16 cellular contexts compared by ENCODE assay signal in the genomic region with DNA sequence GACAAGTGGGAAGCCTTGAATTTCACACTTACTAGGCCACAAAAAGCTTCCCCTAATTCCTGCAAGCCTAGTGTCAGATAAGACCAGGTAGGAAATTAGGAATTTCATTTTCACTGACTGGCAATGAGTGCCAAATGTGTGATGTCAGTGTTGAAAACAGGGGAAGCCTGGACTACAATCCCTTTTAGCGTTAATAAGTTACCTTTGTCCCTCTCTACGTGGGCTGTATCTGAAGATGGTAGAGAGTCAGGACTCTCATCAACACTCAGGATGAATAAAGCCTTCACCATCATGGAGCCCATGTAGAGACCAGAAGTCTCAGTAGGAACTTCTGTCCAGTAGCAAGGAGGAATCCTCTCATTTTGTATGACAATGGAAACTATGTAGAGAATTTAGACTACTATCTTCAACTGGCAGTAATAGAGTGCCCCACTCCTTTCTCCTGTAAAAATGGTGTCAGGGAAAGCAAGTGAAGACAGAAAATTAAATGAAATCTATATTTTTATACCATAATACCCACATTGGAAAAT.
A peak's percentile ranks its signal among the peaks of the same experiment; 100 is the strongest.
DNase-seq lines count a peak whose midpoint lies in the region; ATAC-seq, FAIRE-seq and TF ChIP-seq lines count a peak whose summit lies in the region.
"Had no signal": no experiment of that assay in that cellular context is flagged by ENCODE, and none has a peak within 500 bp of the region (broad histone marks: within the 10 kb centered on the region; RNA-seq: fewer than 3 reads in every experiment).

No MANE protein-coding gene starts in this region.

- H4K20me1 ChIP-seq in DND-41 (ENCODE audit: insufficient read depth, low read length) (no peaks in the 10 kb centered on the region), H1 (replicated peaks in 1 of 2; ENCODE audit: control insufficient read depth in 1 of 2, insufficient read depth in 2 of 2, low read length in 2 of 2) (no peaks in the 10 kb centered on the region)

- 0 out of 3 replicates have a peak, but pooled peaks of 1 of the 2 experiments have one; percentile 22 for TF ChIP-seq POLR2A in H1 (IDR thresholded peaks at IDR 0.05; ENCODE audit: control extremely low read depth in 1 of 2, low read depth in 2 of 2, low read length in 2 of 2)

- H3K79me2 ChIP-seq in DND-41 (ENCODE audit: insufficient read depth, low read length) (no peaks in the 10 kb centered on the region), H1 (ENCODE audit: control insufficient read depth in 1 of 2, insufficient read depth in 2 of 2, low read length in 2 of 2) (no peaks in the 10 kb centered on the region)

- H2BK120ac ChIP-seq in H1 (replicated peaks; ENCODE audit: low read depth, low read length): peak overlapping the region; percentile 30

- H4K91ac ChIP-seq in H1 (replicated peaks; ENCODE audit: insufficient read length, low read length): peak overlapping the region; percentile 12

- H3K4ac ChIP-seq in H1 (replicated peaks; ENCODE audit: insufficient read length, low read depth, low read length): no peak overlapping the region

- no peak overlapping the region for H3K9ac ChIP-seq in DND-41 (ENCODE audit: low read depth, low read length)
- no peak overlapping the region for H3K9ac ChIP-seq in HUES64 (ENCODE audit: low read depth, low read length)
- H3K9ac ChIP-seq in H1 (replicated peaks in 1 of 4; ENCODE audit: extremely low read depth in 1 of 4, low read depth in 3 of 4, low read length in 3 of 4): no peak overlapping the region

- H3K23ac ChIP-seq in H1 (ENCODE audit: insufficient read length): no peak overlapping the region

- H3K79me1 ChIP-seq in H1 (ENCODE audit: low read depth, low read length): no peaks in the 10 kb centered on the region

- POLR2A ChIA-PET in H1 (lab: Charles Lee; ENCODE audit: partially characterized antibody): interaction anchor here (1.2 to 2.1 kb wide), 2 partner anchors 9 to 25 kb away, joined by 3 to 14 read pairs; no protein-coding TSS in a partner anchor

- peak overlapping the region; percentile 55; the same call in 1 of the 2 replicates for H2BK5ac ChIP-seq in H1 (ENCODE audit: low read depth, low read length)

- 56% methylated on average over 2 of the region's 2 CpGs for WGBS in HUES64
- 35% methylated on average over 2 of the region's 2 CpGs; no CpG with 5 or more reads in 1 of the 2 experiments for WGBS in H1 (ENCODE audit: extremely low coverage in 1 of 2, insufficient coverage in 1 of 2, insufficient read length in 1 of 2, insufficient replicate concordance in 2 of 2, low coverage in 1 of 2, low lambda C conversion rate in 2 of 2, missing lambda C conversion rate in 1 of 2), 2 experiments

- no peak overlapping the region for H3K14ac ChIP-seq in H1 (ENCODE audit: insufficient read length)

- H3K27me3 ChIP-seq in DND-41 (ENCODE audit: insufficient read depth, low read length, poor library complexity) (no peaks in the 10 kb centered on the region), HUES64 (ENCODE audit: insufficient read depth, low read length) (no peaks in the 10 kb centered on the region), H1 (replicated peaks in 1 of 4; ENCODE audit: control insufficient read depth in 3 of 4, extremely low read depth in 1 of 4, insufficient read depth in 3 of 4, low read length in 3 of 4) (peaks cover 0 to 1% (median 0%) of the 10 kb centered on the region in 4 experiments; a peak in 1 of 7 replicates)

- peak overlapping the region; percentile 86 for H4K5ac ChIP-seq in H1 (ENCODE audit: insufficient read length, low read depth, low read length)

- TF ChIP-seq CTCF in DND-41 (IDR thresholded peaks at IDR 0.05; ENCODE audit: borderline replicate concordance, extremely low read depth, low read length, poor library complexity, severe bottlenecking): no peak
- no peak for TF ChIP-seq CTCF in H1 (IDR thresholded peaks at IDR 0.05; ENCODE audit: control extremely low read depth in 1 of 3, insufficient read depth in 1 of 3, low read depth in 1 of 3, low read length in 3 of 3)

- H3K4me2 ChIP-seq in DND-41 (ENCODE audit: insufficient read depth, low read length) (no peak overlapping the region), H1 (ENCODE audit: insufficient read depth in 1 of 2, low read depth in 2 of 2, low read length in 2 of 2) (peak overlapping the region; percentile 40 to 42)

- H2BK20ac ChIP-seq in H1 (ENCODE audit: low read length): peak overlapping the region; percentile 63; the same call in 1 of the 2 replicates

- H3K18ac ChIP-seq in H1 (ENCODE audit: extremely low read depth, low read length): no peak overlapping the region; the same call in 1 of the 2 replicates

- H3K36me3 ChIP-seq in DND-41 (ENCODE audit: insufficient read depth, low read length) (no peaks in the 10 kb centered on the region), HUES64 (ENCODE audit: insufficient read depth, low read length) (no peaks in the 10 kb centered on the region), H1 (ENCODE audit: control insufficient read depth in 2 of 4, insufficient read depth in 4 of 4, low read length in 3 of 4) (no peaks in the 10 kb centered on the region)

- H3K4me3 ChIP-seq in DND-41 (ENCODE audit: low read depth in 1 of 2, low read length in 2 of 2): no peak overlapping the region
- no peak overlapping the region; the same call in 1 of the 2 replicates for H3K4me3 ChIP-seq in HUES64 (ENCODE audit: low read length)
- H3K4me3 ChIP-seq in H1 (ENCODE audit: extremely low read depth in 1 of 4, insufficient read depth in 2 of 4, low read depth in 3 of 4, low read length in 4 of 4): no peak overlapping the region; a peak in 1 of 8 replicates

- H3K27ac ChIP-seq in DND-41 (ENCODE audit: low read length): no peak overlapping the region
- H3K27ac ChIP-seq in HUES64 (ENCODE audit: low read depth, low read length): peak overlapping the region; percentile 61; the same call in 1 of the 2 replicates
- no peak overlapping the region for H3K27ac ChIP-seq in H1 (ENCODE audit: low read depth, low read length)
- H3K27ac ChIP-seq: 22Rv1, HL-60 had no signal

- DNase-seq in DND-41: no peak
- DNase-seq in H1 (ENCODE audit: low read depth in 1 of 2, low spot score in 2 of 2): no peak
- peak; percentile 16 for DNase-seq in iPS-NIHi11 (ENCODE audit: low spot score)
- DNase-seq in NCI-H2171 treated with DMSO at 0.1 percent for 48 hours (lab: John Stamatoyannopoulos, UW): no peak
- no peak for DNase-seq in globus pallidus (ENCODE audit: low spot score)
- DNase-seq in MV-4-11 (lab: John Stamatoyannopoulos, UW): no peak
- DNase-seq: Caco-2; CD8-positive, alpha-beta T cell; GOT3; HCEC 1CT; HFFc6; IMR-90 had no signal

- H3K4me1 ChIP-seq in DND-41 (ENCODE audit: insufficient read depth, low read length) (no peaks in the 10 kb centered on the region), HUES64 (ENCODE audit: insufficient read depth, low read length) (peaks cover 13% of the 10 kb centered on the region), H1 (replicated peaks in 1 of 4; ENCODE audit: control insufficient read depth in 3 of 4, insufficient read depth in 4 of 4, low read length in 3 of 4) (peaks cover 0 to 6% (median 1%) of the 10 kb centered on the region in 4 experiments; a peak in 1 of 7 replicates)
- H3K4me1 ChIP-seq: Caco-2 had no signal

- CTCF ChIA-PET in H1 (lab: Charles Lee; ENCODE audit: partially characterized antibody): no interaction called here

- TF ChIP-seq RAD21 in H1 (IDR thresholded peaks at IDR 0.05 in 1 of 2, conservative IDR thresholded peaks at IDR 0.05 in 1 of 2; ENCODE audit: low read depth in 2 of 2, low read length in 2 of 2): no peak

- H2BK15ac ChIP-seq in H1 (ENCODE audit: low read length): no peak overlapping the region

- H2AK5ac ChIP-seq in H1 (ENCODE audit: low read depth, low read length): no peak overlapping the region

- no peak overlapping the region for H3K56ac ChIP-seq in H1 (replicated peaks; ENCODE audit: insufficient read length, low read depth, low read length)

- ATAC-seq in DND-41 (ENCODE audit: insufficient read depth, low read depth): no peak
- ATAC-seq in HG02798 (IDR thresholded peaks at IDR 0.05; ENCODE audit: poor library complexity, unreplicated experiment): no peak
- ATAC-seq: CD8-positive, alpha-beta T cell had no signal

- no peak overlapping the region for H4K8ac ChIP-seq in H1 (ENCODE audit: extremely low read depth, insufficient read depth, low read length)

- no peak for TF ChIP-seq EP300 in H1 (IDR thresholded peaks at IDR 0.05; ENCODE audit: borderline replicate concordance in 1 of 2, low read depth in 2 of 2, low read length in 2 of 2)

- peak; percentile 79 for FAIRE-seq in H1 (lab: Jason Lieb, UNC)

- 0 out of 2 replicates have a peak overlapping the region, but pooled peaks have one; percentile 21 for H2AFZ ChIP-seq in DND-41 (ENCODE audit: low read depth, low read length)
- peak overlapping the region; percentile 86; the same call in 1 of the 2 replicates for H2AFZ ChIP-seq in H1 (ENCODE audit: low read length)

- H3K9me3 ChIP-seq in DND-41 (ENCODE audit: insufficient read depth, low read length, severe bottlenecking) (no peaks in the 10 kb centered on the region), HUES64 (ENCODE audit: insufficient read depth, low read depth, low read length) (no peaks in the 10 kb centered on the region), H1 (ENCODE audit: insufficient read depth in 2 of 2, low read depth in 1 of 2, low read length in 1 of 2) (no peaks in the 10 kb centered on the region)
- H3K9me3 ChIP-seq: Caco-2 had no signal

- peak overlapping the region; percentile 60; the same call in 1 of the 2 replicates for H2BK12ac ChIP-seq in H1 (ENCODE audit: low read depth, low read length)

- no peaks in the 10 kb centered on the region for H3K23me2 ChIP-seq in H1 (ENCODE audit: low read depth, low read length)

TF ChIP-seq in H1, 55 proteins besides CTCF, POLR2A, EP300 and RAD21:
- TF ChIP-seq SP1 (IDR thresholded peaks at IDR 0.05; ENCODE audit: low read depth, low read length): 0 out of 2 replicates have a peak, but pooled peaks have one; percentile 52
- TF ChIP-seq CTBP2 (IDR thresholded peaks at IDR 0.05; ENCODE audit: borderline replicate concordance, insufficient read depth, insufficient read length, low read length): no peak
- TF ChIP-seq ASH2L (IDR thresholded peaks at IDR 0.05; ENCODE audit: low read length): peak; percentile 25
- TF ChIP-seq TEAD4 (IDR thresholded peaks at IDR 0.05; ENCODE audit: low read depth, low read length): peak; percentile 88
- no peak for TF ChIP-seq ZNF274 (IDR thresholded peaks at IDR 0.05; ENCODE audit: borderline replicate concordance, extremely low read depth, low read length)
- TF ChIP-seq YY1 (IDR thresholded peaks at IDR 0.05; ENCODE audit: low read depth, low read length): peak; percentile 54; the same call in 1 of the 2 replicates
- TF ChIP-seq BCL11A (IDR thresholded peaks at IDR 0.05; ENCODE audit: low read depth in 2 of 2, low read length in 2 of 2): no peak
- TF ChIP-seq POU5F1 (IDR thresholded peaks at IDR 0.05; ENCODE audit: low read depth, low read length): 0 out of 2 replicates have a peak, but pooled peaks have one; percentile 48
TF ChIP-seq in H1: peak in this region for 5.
